ENCODE assay signal across 1 cellular context in the genomic region with DNA sequence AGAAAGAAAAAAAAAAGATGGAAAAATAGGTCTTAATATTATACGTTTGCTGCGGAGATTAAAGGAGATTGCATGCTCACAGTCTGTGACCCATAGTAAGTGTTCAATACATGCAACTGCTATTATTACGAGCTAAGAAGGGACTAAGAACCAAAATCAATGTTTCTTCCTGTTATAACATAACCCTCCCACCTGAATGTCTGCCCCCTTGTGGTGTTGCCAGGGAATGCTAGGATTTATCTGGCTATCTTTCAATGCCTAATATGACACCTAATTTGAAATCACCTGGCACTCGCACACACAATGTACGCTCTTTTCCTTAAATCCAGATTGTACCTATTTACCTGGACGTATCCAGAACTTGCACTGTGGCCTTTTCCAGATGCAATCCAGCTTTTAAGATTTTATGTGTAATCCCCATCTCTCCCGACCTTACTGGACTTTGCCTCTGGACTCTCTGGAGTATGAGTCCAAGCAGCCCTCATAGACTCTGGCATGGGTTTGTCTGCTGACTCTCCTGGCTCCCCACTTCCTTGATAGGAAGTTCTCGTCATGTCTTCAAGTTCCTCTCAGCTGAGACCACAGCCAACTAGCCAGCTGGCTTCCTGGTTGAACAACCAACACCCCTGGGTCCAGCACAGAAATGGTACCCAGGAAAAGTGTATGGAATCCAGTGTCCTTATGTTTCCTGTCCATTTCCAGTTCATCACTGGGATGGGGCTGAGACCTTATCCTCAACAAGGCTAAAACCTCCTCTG.
TF ChIP-seq lines count a peak whose summit lies in the region.

No MANE protein-coding gene starts in this region.

TF ChIP-seq in A549, 52 proteins besides CTCF, POLR2A, EP300 and RAD21 (continued from another document):
- no peak for TF ChIP-seq POLR2AphosphoS2 (conservative IDR thresholded peaks at IDR 0.05; ENCODE audit: low read length)
- TF ChIP-seq CEBPB (IDR thresholded peaks at IDR 0.05) = no peak
- no peak for TF ChIP-seq ZC3H11A (IDR thresholded peaks at IDR 0.05)
